In the genomic region with DNA sequence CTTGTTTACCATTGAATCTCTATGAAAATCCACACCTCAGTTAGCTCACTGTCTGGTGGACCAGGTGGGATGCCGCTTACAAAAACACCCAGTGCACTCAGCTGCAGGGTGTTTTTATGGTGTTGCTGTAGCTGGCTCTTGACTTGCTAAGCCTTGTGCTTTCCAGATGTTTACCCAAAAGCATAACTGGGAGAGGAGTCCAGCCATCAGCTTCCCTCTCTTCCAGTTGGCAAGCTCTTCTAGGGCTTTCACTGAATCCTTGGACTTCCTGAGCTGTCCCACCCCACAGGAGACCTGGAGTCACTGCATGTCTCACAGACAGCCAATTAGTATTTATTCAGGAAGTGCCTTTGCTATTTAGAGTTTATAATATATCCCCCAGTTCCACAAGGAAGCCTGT, we compare ENCODE assay signal across 3 cellular contexts.
"Had no signal": no experiment of that assay in that cellular context is flagged by ENCODE, and none has a peak within 500 bp of the region (broad histone marks: within the 10 kb centered on the region; RNA-seq: fewer than 3 reads in every experiment).

No MANE protein-coding gene starts in this region.

- ATAC-seq: GM12878 had no signal

- H3K4me3 ChIP-seq: GM12878 had no signal

- DNase-seq: GDM1, GF-D8 had no signal
